Comparison of ENCODE assay signal across 1 cellular context in genomic region chr11:112017538-112017937, GRCh38.
TF ChIP-seq lines count a peak whose summit lies in the region.

No MANE protein-coding gene starts in this region.

TF ChIP-seq in HepG2, 621 proteins besides CTCF, POLR2A, EP300 and RAD21 (continued from another document and continues in another):
- TF ChIP-seq ZNF343 (CRISPR knock-in tag; IDR thresholded peaks at IDR 0.05): no peak
- no peak for TF ChIP-seq NCOR1 (IDR thresholded peaks at IDR 0.05; ENCODE audit: borderline replicate concordance, low read length)
- TF ChIP-seq ZNF33A (CRISPR knock-in tag; IDR thresholded peaks at IDR 0.05; ENCODE audit: borderline replicate concordance): no peak
- no peak for TF ChIP-seq KLF16 (CRISPR knock-in tag; IDR thresholded peaks at IDR 0.05)
- TF ChIP-seq ZKSCAN5 (CRISPR knock-in tag; IDR thresholded peaks at IDR 0.05): peak; percentile 81; the same call in 1 of the 2 replicates
- TF ChIP-seq PATZ1 (CRISPR knock-in tag; IDR thresholded peaks at IDR 0.05): peak; percentile 40; the same call in 1 of the 2 replicates
- TF ChIP-seq RARA (CRISPR knock-in tag; IDR thresholded peaks at IDR 0.05): peak; percentile 71
- TF ChIP-seq CREM (IDR thresholded peaks at IDR 0.05): peak; percentile 70
- TF ChIP-seq CREM (CRISPR knock-in tag; IDR thresholded peaks at IDR 0.05): no peak
- no peak for TF ChIP-seq IRF2 (CRISPR knock-in tag; IDR thresholded peaks at IDR 0.05)
- TF ChIP-seq ZBTB44 (CRISPR knock-in tag; IDR thresholded peaks at IDR 0.05): no peak
- peak; percentile 87 for TF ChIP-seq FOXA3 (CRISPR knock-in tag; IDR thresholded peaks at IDR 0.05)
- TF ChIP-seq ZNF275 (CRISPR knock-in tag; IDR thresholded peaks at IDR 0.05; ENCODE audit: borderline replicate concordance): no peak
- no peak for TF ChIP-seq GPBP1L1 (CRISPR knock-in tag; IDR thresholded peaks at IDR 0.05)
- TF ChIP-seq CREB1 (IDR thresholded peaks at IDR 0.05): no peak
- TF ChIP-seq CREB1 (CRISPR knock-in tag; IDR thresholded peaks at IDR 0.05): peak; percentile 92
- TF ChIP-seq ZEB1 (IDR thresholded peaks at IDR 0.05; ENCODE audit: insufficient replicate concordance, low read depth): no peak
- TF ChIP-seq ZNF354B (CRISPR knock-in tag; IDR thresholded peaks at IDR 0.05): no peak
- TF ChIP-seq ZBED4 (CRISPR knock-in tag; IDR thresholded peaks at IDR 0.05; ENCODE audit: borderline replicate concordance): 0 out of 2 replicates have a peak, but pooled peaks have one; percentile 41
- no peak for TF ChIP-seq ZNF329 (CRISPR knock-in tag; IDR thresholded peaks at IDR 0.05; ENCODE audit: low read depth)
- TF ChIP-seq ZNF709 (CRISPR knock-in tag; IDR thresholded peaks at IDR 0.05): no peak
- no peak for TF ChIP-seq CENPT (CRISPR knock-in tag; IDR thresholded peaks at IDR 0.05; ENCODE audit: low read depth)
- TF ChIP-seq ZHX1 (CRISPR knock-in tag; IDR thresholded peaks at IDR 0.05; ENCODE audit: low read depth): no peak
- no peak for TF ChIP-seq PAX8 (CRISPR knock-in tag; IDR thresholded peaks at IDR 0.05; ENCODE audit: borderline replicate concordance)
- no peak for TF ChIP-seq ZMAT3 (CRISPR knock-in tag; conservative IDR thresholded peaks at IDR 0.05)
- TF ChIP-seq TAF1 (CRISPR knock-in tag; IDR thresholded peaks at IDR 0.05): no peak
- peak; percentile 65; the same call in 1 of the 2 replicates for TF ChIP-seq SALL1 (CRISPR knock-in tag; IDR thresholded peaks at IDR 0.05)
- no peak for TF ChIP-seq ZNF367 (CRISPR knock-in tag; IDR thresholded peaks at IDR 0.05; ENCODE audit: borderline replicate concordance)
- TF ChIP-seq ZNF460 (CRISPR knock-in tag; IDR thresholded peaks at IDR 0.05; ENCODE audit: borderline replicate concordance): peak; percentile 42; the same call in 1 of the 2 replicates
- TF ChIP-seq ATF4 (CRISPR knock-in tag; IDR thresholded peaks at IDR 0.05): no peak
- TF ChIP-seq NONO (IDR thresholded peaks at IDR 0.05): no peak
- TF ChIP-seq NONO (CRISPR knock-in tag; conservative IDR thresholded peaks at IDR 0.05): peak; percentile 50; the same call in 1 of the 2 replicates
- no peak for TF ChIP-seq TFE3 (CRISPR knock-in tag; IDR thresholded peaks at IDR 0.05)
- no peak for TF ChIP-seq ARNT2 (CRISPR knock-in tag; IDR thresholded peaks at IDR 0.05; ENCODE audit: low read depth)
- TF ChIP-seq PHF5A (CRISPR knock-in tag; IDR thresholded peaks at IDR 0.05; ENCODE audit: low read depth, unreplicated experiment): no peak
- TF ChIP-seq ZNF747 (CRISPR knock-in tag; IDR thresholded peaks at IDR 0.05; ENCODE audit: borderline replicate concordance): no peak
- TF ChIP-seq ZBTB34 (CRISPR knock-in tag; IDR thresholded peaks at IDR 0.05): peak; percentile 82
- peak; percentile 67 for TF ChIP-seq NR2F6 (IDR thresholded peaks at IDR 0.05)
- no peak for TF ChIP-seq NR2F6 (CRISPR knock-in tag; IDR thresholded peaks at IDR 0.05)
- TF ChIP-seq HMG20B (CRISPR knock-in tag; conservative IDR thresholded peaks at IDR 0.05): no peak
- no peak for TF ChIP-seq ADNP (CRISPR knock-in tag; IDR thresholded peaks at IDR 0.05)
- TF ChIP-seq ZNF674 (CRISPR knock-in tag; IDR thresholded peaks at IDR 0.05; ENCODE audit: low read depth): no peak
- peak; percentile 79; the same call in 1 of the 2 replicates for TF ChIP-seq NCOA1 (CRISPR knock-in tag; IDR thresholded peaks at IDR 0.05)
- TF ChIP-seq GATAD2A (CRISPR knock-in tag; IDR thresholded peaks at IDR 0.05): peak; percentile 92
- TF ChIP-seq ZNF773 (CRISPR knock-in tag; IDR thresholded peaks at IDR 0.05; ENCODE audit: borderline replicate concordance): no peak
- TF ChIP-seq ZNF761 (CRISPR knock-in tag; conservative IDR thresholded peaks at IDR 0.05): no peak
- TF ChIP-seq SETDB1 (CRISPR knock-in tag; IDR thresholded peaks at IDR 0.05; ENCODE audit: borderline replicate concordance): no peak
- TF ChIP-seq MTF2 (CRISPR knock-in tag; IDR thresholded peaks at IDR 0.05; ENCODE audit: borderline replicate concordance): no peak
- no peak for TF ChIP-seq THAP8 (CRISPR knock-in tag; IDR thresholded peaks at IDR 0.05; ENCODE audit: borderline replicate concordance)
- no peak for TF ChIP-seq ZMYM2 (CRISPR knock-in tag; IDR thresholded peaks at IDR 0.05)
- TF ChIP-seq HOXD1 (CRISPR knock-in tag; IDR thresholded peaks at IDR 0.05): no peak
- TF ChIP-seq ZNF317 (CRISPR knock-in tag; IDR thresholded peaks at IDR 0.05): no peak
- peak; percentile 74; the same call in 1 of the 2 replicates for TF ChIP-seq REPIN1 (CRISPR knock-in tag; IDR thresholded peaks at IDR 0.05; ENCODE audit: borderline replicate concordance, low read depth)
- TF ChIP-seq ZKSCAN1 (IDR thresholded peaks at IDR 0.05; ENCODE audit: low read length): no peak
- no peak for TF ChIP-seq MED8 (CRISPR knock-in tag; IDR thresholded peaks at IDR 0.05; ENCODE audit: insufficient replicate concordance)
- no peak for TF ChIP-seq ZNF768 (CRISPR knock-in tag; IDR thresholded peaks at IDR 0.05)
